26 cellular contexts compared by ENCODE assay signal in genomic region chr1:56712150-56712549, GRCh38.
"Had no signal": no experiment of that assay in that cellular context is flagged by ENCODE, and none has a peak within 500 bp of the region (broad histone marks: within the 10 kb centered on the region; RNA-seq: fewer than 3 reads in every experiment).

No MANE protein-coding gene starts in this region.

- H3K9ac ChIP-seq: KMS-11 had no signal

- H3K27ac Mint-ChIP-seq: activated CD4-positive, alpha-beta T cell treated with anti-CD3 and anti-CD28 coated beads for 36 hours; activated CD4-positive, alpha-beta T cell treated with anti-CD3 and anti-CD28 coated beads, Interleukin-2, amount 10 ng/mL, durations not matched to agents 7 days and 5 days; activated naive CD4-positive, alpha-beta T cell treated with anti-CD3 and anti-CD28 coated beads for 36 hours; activated naive CD4-positive, alpha-beta T cell treated with anti-CD3 and anti-CD28 coated beads, Interleukin-2, amount 50 U/mL, for 72 hours; activated T-helper 1 cell treated with anti-CD3 and anti-CD28 coated beads, Interleukin-12 subunit alpha, Interleukin-12 subunit beta, Interleukin-2, Interleukin-4 antibody, amounts not matched to agents 30 ng/mL and 10 ng/mL and 1 ng/mL, durations not matched to agents 14 hours and 24 hours and 36 hours; brain; T-helper 1 cell treated with Interleukin-12 subunit alpha and Interleukin-12 subunit beta and Interleukin-4 antibody, amounts not matched to agents 30 μg/mL and 1 μg/mL, for 36 hours; T-helper 2 cell treated with Interferon-gamma antibody and Interleukin-4, amounts not matched to agents 5 μg/mL and 100 μg/mL, for 36 hours had no signal

- H3K4me1 Mint-ChIP-seq: activated CD4-positive, alpha-beta T cell treated with anti-CD3 and anti-CD28 coated beads for 36 hours; activated CD4-positive, alpha-beta T cell treated with anti-CD3 and anti-CD28 coated beads, Interleukin-2, amount 10 ng/mL, durations not matched to agents 7 days and 5 days had no signal

- H3K27ac ChIP-seq: adrenal gland, KMS-11 had no signal

- DNase-seq: activated CD4-positive, alpha-beta T cell treated with anti-CD3 and anti-CD28 coated beads for 36 hours; activated CD4-positive, alpha-beta T cell treated with anti-CD3 and anti-CD28 coated beads, Interleukin-2, amount 10 ng/mL, durations not matched to agents 7 days and 5 days; activated CD4-positive, alpha-beta T cell treated with anti-CD3 and anti-CD28 coated beads, Interleukin-2, amount 50 U/mL, for 48 hours; activated CD8-positive, alpha-beta memory T cell treated with anti-CD3 and anti-CD28 coated beads, Interleukin-2, amount 50 U/mL, for 4 hours; activated gamma-delta T cell treated with Interleukin-2 at 50 U/mL for 16 hours; activated naive CD4-positive, alpha-beta T cell treated with anti-CD3 and anti-CD28 coated beads for 36 hours; activated T-cell treated with anti-CD3 and anti-CD28 coated beads for 4 hours; activated T-cell treated with anti-CD3 and anti-CD28 coated beads, Interleukin-2, amount 50 U/mL, for 4 hours; adrenal gland; caudate nucleus; cerebellar nuclear complex; NCI-H146; NCI-H187; NCI-H2029 treated with DMSO at 0.1 percent for 48 hours; NCI-H2107; NCI-H2171 treated with DMSO at 0.1 percent for 48 hours; NCI-H2227 treated with DMSO at 0.1 percent for 48 hours; NCI-H446; NCI-H524 treated with DMSO at 0.1 percent for 48 hours; Right ventricle myocardium superior had no signal

- H3K9me3 Mint-ChIP-seq: activated CD4-positive, alpha-beta T cell treated with anti-CD3 and anti-CD28 coated beads, Interleukin-2, amount 10 ng/mL, durations not matched to agents 7 days and 5 days; activated naive CD4-positive, alpha-beta T cell treated with anti-CD3 and anti-CD28 coated beads for 36 hours; activated naive CD4-positive, alpha-beta T cell treated with anti-CD3 and anti-CD28 coated beads, Interleukin-2, amount 50 U/mL, for 72 hours; activated T-cell treated with anti-CD3 and anti-CD28 coated beads, Interleukin-2, amount 50 U/mL, for 4 hours; activated T-helper 1 cell treated with anti-CD3 and anti-CD28 coated beads, Interleukin-12 subunit alpha, Interleukin-12 subunit beta, Interleukin-2, Interleukin-4 antibody, amounts not matched to agents 30 ng/mL and 10 ng/mL and 1 ng/mL, durations not matched to agents 14 hours and 24 hours and 36 hours; brain; T-helper 1 cell treated with Interleukin-12 subunit alpha and Interleukin-12 subunit beta and Interleukin-4 antibody, amounts not matched to agents 30 μg/mL and 1 μg/mL, for 36 hours; T-helper 2 cell treated with Interferon-gamma antibody and Interleukin-4, amounts not matched to agents 5 μg/mL and 100 μg/mL, for 36 hours had no signal

- H3K4me1 ChIP-seq: adrenal gland had no signal

- H3K9me3 ChIP-seq: adrenal gland had no signal

- H3K4me2 ChIP-seq: KMS-11 had no signal

- H3K36me3 ChIP-seq: adrenal gland had no signal

- H3K4me3 Mint-ChIP-seq: activated CD4-positive, alpha-beta T cell treated with anti-CD3 and anti-CD28 coated beads for 36 hours; activated CD4-positive, alpha-beta T cell treated with anti-CD3 and anti-CD28 coated beads, Interleukin-2, amount 10 ng/mL, durations not matched to agents 7 days and 5 days; activated naive CD4-positive, alpha-beta T cell treated with anti-CD3 and anti-CD28 coated beads for 36 hours; activated T-cell treated with anti-CD3 and anti-CD28 coated beads, Interleukin-2, amount 50 U/mL, for 4 hours; activated T-helper 1 cell treated with anti-CD3 and anti-CD28 coated beads, Interleukin-12 subunit alpha, Interleukin-12 subunit beta, Interleukin-2, Interleukin-4 antibody, amounts not matched to agents 30 ng/mL and 10 ng/mL and 1 ng/mL, durations not matched to agents 14 hours and 24 hours and 36 hours; brain; T-helper 1 cell treated with Interleukin-12 subunit alpha and Interleukin-12 subunit beta and Interleukin-4 antibody, amounts not matched to agents 30 μg/mL and 1 μg/mL, for 36 hours; T-helper 2 cell treated with Interferon-gamma antibody and Interleukin-4, amounts not matched to agents 5 μg/mL and 100 μg/mL, for 36 hours had no signal

- H3K4me3 ChIP-seq: adrenal gland had no signal

- H3K36me3 Mint-ChIP-seq: activated naive CD4-positive, alpha-beta T cell treated with anti-CD3 and anti-CD28 coated beads, Interleukin-2, amount 50 U/mL, for 72 hours had no signal

- ATAC-seq: activated CD4-positive, alpha-beta T cell treated with anti-CD3 and anti-CD28 coated beads for 36 hours; activated naive CD4-positive, alpha-beta T cell treated with anti-CD3 and anti-CD28 coated beads, Interleukin-2, amount 50 U/mL, for 72 hours; activated T-cell treated with anti-CD3 and anti-CD28 coated beads, Interleukin-2, amount 50 U/mL, for 4 hours had no signal

- H3K27me3 Mint-ChIP-seq: brain had no signal
